Comparison of ENCODE assay signal across 25 cellular contexts in genomic region chr3:149115114-149115513, GRCh38. TPM values are rescaled to one million over a fixed set of nuclear protein-coding genes. Genes with fewer than 3 reads are reported as not detected.
DNase-seq lines count a peak whose midpoint lies in the region; ATAC-seq and TF ChIP-seq lines count a peak whose summit lies in the region.
"Had no signal": no experiment of that assay in that cellular context is flagged by ENCODE, and none has a peak within 500 bp of the region (broad histone marks: within the 10 kb centered on the region; RNA-seq: fewer than 3 reads in every experiment).

No MANE protein-coding gene starts in this region.

- H4K5ac ChIP-seq in mesendoderm (ENCODE audit: low read length): no peak overlapping the region

- no peak for TF ChIP-seq CTCF in coronary artery (IDR thresholded peaks at IDR 0.05)

- H3K36me3 Mint-ChIP-seq in activated CD4-positive, alpha-beta T cell treated with anti-CD3 and anti-CD28 coated beads, Interleukin-2, amount 10 ng/mL, durations not matched to agents 24 days and 14 days (ENCODE audit: low read depth): no peaks in the 10 kb centered on the region
- H3K36me3 Mint-ChIP-seq in activated CD4-positive, alpha-beta T cell treated with anti-CD3 and anti-CD28 coated beads for 36 hours (ENCODE audit: low read depth): no peaks in the 10 kb centered on the region
- H3K36me3 Mint-ChIP-seq: CD14-positive monocyte; CD8-positive, alpha-beta memory T cell had no signal

- H3K27ac Mint-ChIP-seq in activated CD4-positive, alpha-beta T cell treated with anti-CD3 and anti-CD28 coated beads, Interleukin-2, amount 10 ng/mL, durations not matched to agents 24 days and 14 days: no peak overlapping the region
- no peak overlapping the region for H3K27ac Mint-ChIP-seq in activated CD4-positive, alpha-beta T cell treated with anti-CD3 and anti-CD28 coated beads for 36 hours
- H3K27ac Mint-ChIP-seq: CD14-positive monocyte; CD8-positive, alpha-beta memory T cell had no signal

- no peak for ATAC-seq in activated CD4-positive, alpha-beta T cell treated with anti-CD3 and anti-CD28 coated beads for 36 hours
- ATAC-seq in GM21528 (IDR thresholded peaks at IDR 0.05; ENCODE audit: low FRiP score, unreplicated experiment): no peak
- ATAC-seq: HCT116 had no signal

- no peak overlapping the region for H2BK15ac ChIP-seq in mesendoderm (replicated peaks; ENCODE audit: low read depth)

- peak; percentile 45 for DNase-seq in activated CD4-positive, alpha-beta T cell treated with anti-CD3 and anti-CD28 coated beads, Interleukin-2, amount 10 ng/mL, durations not matched to agents 24 days and 14 days
- no peak for DNase-seq in activated CD4-positive, alpha-beta T cell treated with anti-CD3 and anti-CD28 coated beads for 36 hours
- no peak for DNase-seq in coronary artery (ENCODE audit: low spot score)
- peak; percentile 25 for DNase-seq in mesendoderm
- no peak for DNase-seq in putamen (ENCODE audit: low spot score)
- no peak for DNase-seq in DMS114 treated with DMSO at 0.1 percent for 48 hours (lab: John Stamatoyannopoulos, UW; ENCODE audit: unreplicated experiment)
- DNase-seq: BE2C; CD8-positive, alpha-beta memory T cell; DMS 273 treated with DMSO at 0.1 percent for 48 hours; DMS79 treated with DMSO at 0.1 percent for 48 hours; GOT3; KBM-7; NCI-H1105; NCI-H1436 treated with DMSO at 0.1 percent for 48 hours; NCI-H2029; NCI-H446 treated with DMSO at 0.1 percent for 48 hours; NCI-H526; Right ventricle myocardium superior; RPMI8226 had no signal

- H3K18ac ChIP-seq in mesendoderm (ENCODE audit: low read length): no peak overlapping the region

- no peak overlapping the region for H3K4me3 Mint-ChIP-seq in activated CD4-positive, alpha-beta T cell treated with anti-CD3 and anti-CD28 coated beads, Interleukin-2, amount 10 ng/mL, durations not matched to agents 24 days and 14 days
- H3K4me3 Mint-ChIP-seq in activated CD4-positive, alpha-beta T cell treated with anti-CD3 and anti-CD28 coated beads for 36 hours: no peak overlapping the region
- H3K4me3 Mint-ChIP-seq: CD14-positive monocyte; CD8-positive, alpha-beta memory T cell had no signal

- H3K9me3 Mint-ChIP-seq in activated CD4-positive, alpha-beta T cell treated with anti-CD3 and anti-CD28 coated beads, Interleukin-2, amount 10 ng/mL, durations not matched to agents 24 days and 14 days: peaks cover 4% of the 10 kb centered on the region
- no peaks in the 10 kb centered on the region for H3K9me3 Mint-ChIP-seq in activated CD4-positive, alpha-beta T cell treated with anti-CD3 and anti-CD28 coated beads for 36 hours (ENCODE audit: low read depth)
- H3K9me3 Mint-ChIP-seq: CD8-positive, alpha-beta memory T cell had no signal

- H2BK120ac ChIP-seq in mesendoderm (ENCODE audit: low read depth, low read length): no peak overlapping the region

- H3K4me1 ChIP-seq in mesendoderm (ENCODE audit: control insufficient read depth, low read depth, low read length): no peaks in the 10 kb centered on the region
- H3K4me1 ChIP-seq: BE2C, SJSA1 had no signal

- no peak overlapping the region for H3K4ac ChIP-seq in mesendoderm (ENCODE audit: low read depth, low read length)

- no peaks in the 10 kb centered on the region for H3K36me3 ChIP-seq in mesendoderm (ENCODE audit: control insufficient read depth, insufficient read depth, low read length)
- H3K36me3 ChIP-seq: BE2C, SJSA1 had no signal

- no peak overlapping the region for H3K9ac ChIP-seq in mesendoderm (ENCODE audit: low read length)

- no peak overlapping the region for H3K56ac ChIP-seq in mesendoderm (ENCODE audit: low read length)

- H3K4me3 ChIP-seq in coronary artery (no peak overlapping the region), mesendoderm (ENCODE audit: low read length) (no peak overlapping the region)
- H3K4me3 ChIP-seq: SJSA1 had no signal

- no peak overlapping the region for H3K4me2 ChIP-seq in mesendoderm (ENCODE audit: low read length)

- no peaks in the 10 kb centered on the region for H3K79me1 ChIP-seq in mesendoderm (ENCODE audit: low read length)

- POLR2A ChIA-PET in activated CD4-positive, alpha-beta T cell treated with anti-CD3 and anti-CD28 coated beads for 36 hours (lab: Charles Lee): no interaction called here

- no peak overlapping the region for H2AK5ac ChIP-seq in mesendoderm (ENCODE audit: low read length)

- no peaks in the 10 kb centered on the region for H3K4me1 Mint-ChIP-seq in activated CD4-positive, alpha-beta T cell treated with anti-CD3 and anti-CD28 coated beads, Interleukin-2, amount 10 ng/mL, durations not matched to agents 24 days and 14 days
- no peaks in the 10 kb centered on the region for H3K4me1 Mint-ChIP-seq in activated CD4-positive, alpha-beta T cell treated with anti-CD3 and anti-CD28 coated beads for 36 hours
- H3K4me1 Mint-ChIP-seq: CD8-positive, alpha-beta memory T cell had no signal

- no peak overlapping the region for H2BK5ac ChIP-seq in mesendoderm (ENCODE audit: low read length)

- H3K23ac ChIP-seq in mesendoderm (ENCODE audit: low read length): no peak overlapping the region

- no peaks in the 10 kb centered on the region for H3K79me2 ChIP-seq in mesendoderm (ENCODE audit: control insufficient read depth, insufficient read depth, low read length)

- H3K27ac ChIP-seq in coronary artery: peak overlapping the region; percentile 64 to 68
- H3K27ac ChIP-seq in mesendoderm (ENCODE audit: low read depth, low read length): no peak overlapping the region
- H3K27ac ChIP-seq: 22Rv1, HL-60, SJSA1 had no signal

- CTCF ChIA-PET in activated CD4-positive, alpha-beta T cell treated with anti-CD3 and anti-CD28 coated beads for 36 hours (lab: Charles Lee): interaction anchor here (0.6 kb wide), 1 partner anchor 9 kb away, joined by 3 read pairs; no protein-coding TSS in a partner anchor

- intact Hi-C loops in activated CD4-positive, alpha-beta T cell treated with anti-CD3 and anti-CD28 coated beads, Interleukin-2, amount 10 ng/mL, durations not matched to agents 24 days and 14 days (cut with micrococcal nuclease): no loop called here
- intact Hi-C loops in activated CD4-positive, alpha-beta T cell treated with anti-CD3 and anti-CD28 coated beads for 36 hours (cut with DNase I, micrococcal nuclease): no loop called here

- H3K27me3 Mint-ChIP-seq in activated CD4-positive, alpha-beta T cell treated with anti-CD3 and anti-CD28 coated beads, Interleukin-2, amount 10 ng/mL, durations not matched to agents 24 days and 14 days: peaks cover 2% of the 10 kb centered on the region
- H3K27me3 Mint-ChIP-seq in activated CD4-positive, alpha-beta T cell treated with anti-CD3 and anti-CD28 coated beads for 36 hours: no peaks in the 10 kb centered on the region

- H3K27me3 ChIP-seq in mesendoderm (ENCODE audit: insufficient read depth, low read length, poor library complexity): no peaks in the 10 kb centered on the region
- H3K27me3 ChIP-seq: BE2C, SJSA1 had no signal

- WGBS in mesendoderm (ENCODE audit: extremely low coverage, insufficient coverage, low lambda C conversion rate): no CpG with 5 or more reads among the region's 5 CpGs

- no peak overlapping the region for H4K8ac ChIP-seq in mesendoderm (ENCODE audit: low read depth, low read length)

RNA-seq across cellular contexts. Expression of gene HPS3, which starts 14.3 kb away (rescaled TPM):
- total RNA-seq in activated CD4-positive, alpha-beta T cell treated with anti-CD3 and anti-CD28 coated beads, Interleukin-2, amount 10 ng/mL, durations not matched to agents 24 days and 14 days: 15.3 and 17.4 TPM in 2 replicates
- 10 to 100 TPM; 18.0 to 20.2 TPM for total RNA-seq in activated CD4-positive, alpha-beta T cell treated with anti-CD3 and anti-CD28 coated beads for 36 hours
- polyA plus RNA-seq in mesendoderm (2013, experiment 1 of 2): 16.5 TPM
- polyA plus RNA-seq in mesendoderm (2013, experiment 2 of 2): 15.7 TPM

RNA-seq across cellular contexts. Expression of gene HLTF, which starts 28.8 kb away (rescaled TPM):
- total RNA-seq in activated CD4-positive, alpha-beta T cell treated with anti-CD3 and anti-CD28 coated beads, Interleukin-2, amount 10 ng/mL, durations not matched to agents 24 days and 14 days: 18.9 and 19.6 TPM in 2 replicates
- total RNA-seq in activated CD4-positive, alpha-beta T cell treated with anti-CD3 and anti-CD28 coated beads for 36 hours: 10 to 100 TPM; 19.0 to 20.5 TPM
- 16.4 TPM for polyA plus RNA-seq in mesendoderm (2013, experiment 1 of 2)
- polyA plus RNA-seq in mesendoderm (2013, experiment 2 of 2): 15.8 TPM

Comparison
In these comparisons a context has a peak if more than half of its experiments do, and no peak if none do; other contexts are left out.
1. DNase-seq: peak in activated CD4-positive, alpha-beta T cell treated with anti-CD3 and anti-CD28 coated beads, Interleukin-2, amount 10 ng/mL, durations not matched to agents 24 days and 14 days (single experiment) and mesendoderm (single experiment); none in activated CD4-positive, alpha-beta T cell treated with anti-CD3 and anti-CD28 coated beads for 36 hours (single experiment), coronary artery (single experiment), putamen (single experiment) and DMS114 treated with DMSO at 0.1 percent for 48 hours (single experiment).